In the genomic region with DNA sequence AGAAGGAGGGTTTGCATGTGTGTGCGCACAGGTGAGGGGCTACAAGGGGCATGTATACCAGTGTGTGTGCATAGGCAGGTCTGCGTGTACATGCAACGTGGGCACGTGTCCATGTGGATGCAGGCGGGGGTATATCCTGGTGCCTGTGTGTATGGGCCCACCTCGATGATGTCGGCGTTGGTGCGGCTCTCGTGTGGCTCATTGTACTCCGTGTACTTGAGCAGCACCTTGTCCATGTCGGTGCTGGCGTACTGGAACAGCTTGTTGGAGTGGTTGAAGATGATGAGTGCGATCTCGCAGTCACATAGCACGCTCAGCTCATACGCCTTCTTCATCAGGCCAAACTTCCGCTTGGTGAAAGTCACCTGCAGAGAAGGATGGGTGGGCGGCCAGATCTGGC, we compare ENCODE assay signal across 19 cellular contexts. TPM values are rescaled to one million over a fixed set of nuclear protein-coding genes. Genes with fewer than 3 reads are reported as not detected.
DNase-seq lines count a peak whose midpoint lies in the region; ATAC-seq, FAIRE-seq and TF ChIP-seq lines count a peak whose summit lies in the region.
"Had no signal": no experiment of that assay in that cellular context is flagged by ENCODE, and none has a peak within 500 bp of the region (broad histone marks: within the 10 kb centered on the region; RNA-seq: fewer than 3 reads in every experiment).

No MANE protein-coding gene starts in this region.

- peaks cover 50% of the 10 kb centered on the region for H3K79me2 ChIP-seq in GM12878 (ENCODE audit: control insufficient read depth, insufficient read depth, low read length)
- no peaks in the 10 kb centered on the region for H3K79me2 ChIP-seq in HepG2 (ENCODE audit: insufficient read depth, low read length)

- H3K9ac ChIP-seq in GM12878 (ENCODE audit: control insufficient read depth, insufficient read depth, low read length), result no peak overlapping the region; the same call in 1 of the 2 replicates
- H3K9ac ChIP-seq in HepG2 (ENCODE audit: insufficient read depth, low read depth, low read length), result no peak overlapping the region

- peaks cover 36% of the 10 kb centered on the region for H3K36me3 Mint-ChIP-seq in CD4-positive, CD25-positive, alpha-beta regulatory T cell
- H3K36me3 Mint-ChIP-seq in natural killer cell treated with Interleukin-12 subunit alpha and Interleukin-12 subunit beta and Interleukin-15 and Interleukin-18, amount 100 ng/mL, for 72 hours, result peaks cover 27% of the 10 kb centered on the region

- SMC1A ChIA-PET in GM12878 (lab: Charles Lee; ENCODE audit: uncharacterized antibody, unreplicated experiment), result interaction anchor here (1.0 to 21.2 kb wide), 5 partner anchors 9 to 100 kb away, joined by 3 to 460 read pairs (median 10); a partner anchor contains a TSS

- H3K4me3 Mint-ChIP-seq in CD4-positive, CD25-positive, alpha-beta regulatory T cell, result peak overlapping the region in 3 of 4 donors; percentile 21 to 40 (median 36)
- no peak overlapping the region for H3K4me3 Mint-ChIP-seq in natural killer cell treated with Interleukin-12 subunit alpha and Interleukin-12 subunit beta and Interleukin-15 and Interleukin-18, amount 100 ng/mL, for 72 hours
- H3K4me3 Mint-ChIP-seq: activated naive CD8-positive, alpha-beta T cell treated with anti-CD3 and anti-CD28 coated beads, Interleukin-2, amount 10 ng/mL, durations not matched to agents 7 days and 5 days; H9; type B pancreatic cell had no signal

- TF ChIP-seq RAD21 in GM12878 (IDR thresholded peaks at IDR 0.05; ENCODE audit: insufficient read depth, low read depth, low read length) (no peak), HepG2 (CRISPR knock-in tag; IDR thresholded peaks at IDR 0.05) (no peak)

- peaks cover 60% of the 10 kb centered on the region for H3K4me1 ChIP-seq in CD4-positive, CD25-positive, alpha-beta regulatory T cell (ENCODE audit: control insufficient read depth, insufficient read depth, low read length, poor library complexity, severe bottlenecking)
- H3K4me1 ChIP-seq in GM12878 (ENCODE audit: control insufficient read depth, insufficient read depth, low read length), result peaks cover 51% of the 10 kb centered on the region
- H3K4me1 ChIP-seq in HepG2 (ENCODE audit: insufficient read depth, low read length), result peaks cover 9% of the 10 kb centered on the region

- ATAC-seq in CD4-positive, CD25-positive, alpha-beta regulatory T cell (ENCODE audit: low read depth in 2 of 2), result no peak
- ATAC-seq in GM12878, result no peak
- ATAC-seq in natural killer cell treated with Interleukin-12 subunit alpha and Interleukin-12 subunit beta and Interleukin-15 and Interleukin-18, amount 100 ng/mL, for 72 hours, result no peak
- no peak for ATAC-seq in HepG2
- ATAC-seq in HG02852 (IDR thresholded peaks at IDR 0.05; ENCODE audit: unreplicated experiment), result no peak
- ATAC-seq: body of pancreas, pancreas had no signal

- BruUV-seq in GM12878 (replicated peaks; lab: Mats Ljungman, UMichigan), result no TSS peak
- no TSS peak for BruUV-seq in HepG2 (replicated peaks; lab: Mats Ljungman, UMichigan)

- H2AFZ ChIP-seq in GM12878 (ENCODE audit: control insufficient read depth, low read depth, low read length) (no peak overlapping the region), HepG2 (ENCODE audit: low read length) (no peak overlapping the region)

- peak overlapping the region; percentile 56; the same call in 1 of the 2 replicates for H3K4me2 ChIP-seq in GM12878 (ENCODE audit: control insufficient read depth, insufficient read depth)
- no peak overlapping the region for H3K4me2 ChIP-seq in HepG2 (ENCODE audit: low read depth, low read length)

- H3K36me3 ChIP-seq in CD4-positive, CD25-positive, alpha-beta regulatory T cell (ENCODE audit: control insufficient read depth, insufficient read depth, low read length), result peaks cover 64% of the 10 kb centered on the region
- H3K36me3 ChIP-seq in GM12878 (ENCODE audit: control insufficient read depth in 2 of 2, insufficient read depth in 2 of 2, low read length in 1 of 2), result peaks cover 49 to 56% of the 10 kb centered on the region in 2 experiments
- H3K36me3 ChIP-seq in HepG2 (replicated peaks in 1 of 2; ENCODE audit: control insufficient read depth in 1 of 2, insufficient read depth in 2 of 2, low read length in 2 of 2), result peaks cover 33 to 52% of the 10 kb centered on the region in 2 experiments; a peak in 4 of 5 replicates

- no peaks in the 10 kb centered on the region for H3K9me3 ChIP-seq in CD4-positive, CD25-positive, alpha-beta regulatory T cell (ENCODE audit: control insufficient read depth in 2 of 2, low read length in 2 of 2)
- H3K9me3 ChIP-seq in GM12878 (replicated peaks; ENCODE audit: control insufficient read depth, insufficient read depth, low read length) (no peaks in the 10 kb centered on the region), HepG2 (ENCODE audit: low read length) (no peaks in the 10 kb centered on the region)
- H3K9me3 ChIP-seq: body of pancreas, pancreas had no signal

- H3K27ac ChIP-seq in CD4-positive, CD25-positive, alpha-beta regulatory T cell (ENCODE audit: insufficient read depth, low read length, poor library complexity, severe bottlenecking), result peak overlapping the region; percentile 64
- H3K27ac ChIP-seq in GM12878 (ENCODE audit: control insufficient read depth, insufficient read depth) (peak overlapping the region; percentile 75), HepG2 (ENCODE audit: extremely low read length, insufficient read depth, low read length) (no peak overlapping the region)
- H3K27ac ChIP-seq: body of pancreas, pancreas had no signal

- TF ChIP-seq EP300 in GM12878 (IDR thresholded peaks at IDR 0.05; ENCODE audit: borderline replicate concordance in 1 of 2, control insufficient read depth in 1 of 2, low read depth in 2 of 2, low read length in 2 of 2) (no peak), HepG2 (IDR thresholded peaks at IDR 0.05; ENCODE audit: low read depth in 2 of 2, low read length in 2 of 2) (no peak), HepG2 (CRISPR knock-in tag; IDR thresholded peaks at IDR 0.05; ENCODE audit: borderline replicate concordance) (no peak)

- peaks cover 10 to 71% (median 51%) of the 10 kb centered on the region in 4 donors for H3K4me1 Mint-ChIP-seq in CD4-positive, CD25-positive, alpha-beta regulatory T cell
- H3K4me1 Mint-ChIP-seq in natural killer cell treated with Interleukin-12 subunit alpha and Interleukin-12 subunit beta and Interleukin-15 and Interleukin-18, amount 100 ng/mL, for 72 hours (ENCODE audit: low read depth in 2 of 2), result peaks cover 38 to 54% of the 10 kb centered on the region in 2 donors

- H3K27me3 ChIP-seq in CD4-positive, CD25-positive, alpha-beta regulatory T cell (ENCODE audit: control insufficient read depth, insufficient read depth, low read length), result no peaks in the 10 kb centered on the region
- no peaks in the 10 kb centered on the region for H3K27me3 ChIP-seq in GM12878 (replicated peaks in 1 of 2; ENCODE audit: control insufficient read depth in 2 of 2, insufficient read depth in 2 of 2, low read length in 1 of 2)
- H3K27me3 ChIP-seq in HepG2 (ENCODE audit: control insufficient read depth in 1 of 2, insufficient read depth in 2 of 2, low read length in 2 of 2), result no peaks in the 10 kb centered on the region
- H3K27me3 ChIP-seq: body of pancreas, pancreas had no signal

- intact Hi-C loops in GM12878 (cut with micrococcal nuclease; ENCODE audit: unreplicated experiment) (loop anchor here (10.0 kb wide), 1 partner anchor 123 kb away; a partner anchor contains a TSS), HepG2 (cut with micrococcal nuclease; ENCODE audit: unreplicated experiment) (no loop called here)

- RAD21 ChIA-PET in GM12878 (lab: Charles Lee; ENCODE audit: unreplicated experiment), result interaction anchor here (1.2 to 13.6 kb wide), 6 partner anchors 9 to 127 kb away, joined by 3 to 323 read pairs (median 22); a partner anchor contains a TSS

- TF ChIP-seq CTCF in GM12878 (IDR thresholded peaks at IDR 0.05 in 2 of 3, conservative IDR thresholded peaks at IDR 0.05 in 1 of 3; ENCODE audit: control insufficient read depth in 2 of 3, extremely low read depth in 1 of 3, insufficient read depth in 1 of 3, low read depth in 3 of 3, low read length in 3 of 3), result no peak
- no peak for TF ChIP-seq CTCF in HepG2 (CRISPR knock-in tag; IDR thresholded peaks at IDR 0.05)

- peak overlapping the region; percentile 86 to 90 (median 89) for H3K27ac Mint-ChIP-seq in CD4-positive, CD25-positive, alpha-beta regulatory T cell
- H3K27ac Mint-ChIP-seq in natural killer cell treated with Interleukin-12 subunit alpha and Interleukin-12 subunit beta and Interleukin-15 and Interleukin-18, amount 100 ng/mL, for 72 hours, result peak overlapping the region; percentile 56 to 76
- H3K27ac Mint-ChIP-seq: type B pancreatic cell had no signal

- H3K4me3 ChIP-seq in CD4-positive, CD25-positive, alpha-beta regulatory T cell (ENCODE audit: low read depth, low read length), result no peak overlapping the region
- H3K4me3 ChIP-seq in GM12878 (0 out of 2 replicates have a peak overlapping the region, but pooled peaks have one; percentile 9), HepG2 (replicated peaks in 1 of 3; ENCODE audit: insufficient read depth in 1 of 3, low read depth in 2 of 3, low read length in 3 of 3) (no peak overlapping the region)
- H3K4me3 ChIP-seq: body of pancreas, pancreas had no signal

- peak; percentile 48 for FAIRE-seq in GM12891 (lab: Jason Lieb, UNC)
- FAIRE-seq in GM12878 (lab: Jason Lieb, UNC), result no peak
- no peak for FAIRE-seq in HepG2 (lab: Jason Lieb, UNC)
- FAIRE-seq: pancreas had no signal

- H4K20me1 ChIP-seq in GM12878 (ENCODE audit: control insufficient read depth, insufficient read depth) (no peaks in the 10 kb centered on the region), HepG2 (ENCODE audit: insufficient read depth, low read length) (peaks cover 7% of the 10 kb centered on the region; the same call in 1 of the 2 replicates)

- in situ Hi-C loops in GM12878 (cut with MboI) (no loop called here), HepG2 (cut with HindIII; ENCODE audit: extremely low pct_ligation_motif_present, low pct_unique_long_range_greater_than_20kb) (no loop called here)

- H3K27me3 Mint-ChIP-seq in CD4-positive, CD25-positive, alpha-beta regulatory T cell, result no peaks in the 10 kb centered on the region
- no peaks in the 10 kb centered on the region for H3K27me3 Mint-ChIP-seq in natural killer cell treated with Interleukin-12 subunit alpha and Interleukin-12 subunit beta and Interleukin-15 and Interleukin-18, amount 100 ng/mL, for 72 hours
- H3K27me3 Mint-ChIP-seq: activated naive CD8-positive, alpha-beta T cell treated with anti-CD3 and anti-CD28 coated beads, Interleukin-2, amount 10 ng/mL, durations not matched to agents 7 days and 5 days; type B pancreatic cell had no signal

- TF ChIP-seq POLR2A in GM12891 (IDR thresholded peaks at IDR 0.05; ENCODE audit: low read depth, low read length), result no peak
- no peak; the same call in 1 of the 2 replicates for TF ChIP-seq POLR2A in GM12878 (IDR thresholded peaks at IDR 0.05; ENCODE audit: low read depth, low read length)
- TF ChIP-seq POLR2A in HepG2 (IDR thresholded peaks at IDR 0.05; ENCODE audit: insufficient read depth in 1 of 2, low read depth in 2 of 2, low read length in 2 of 2), result no peak

- DNase-seq in CD4-positive, CD25-positive, alpha-beta regulatory T cell, result no peak
- DNase-seq in GM12891 (ENCODE audit: insufficient read length, low spot score) (no peak), GM12878 (ENCODE audit: low read depth, low spot score) (no peak), DMS 273 treated with DMSO at 0.1 percent for 48 hours (lab: John Stamatoyannopoulos, UW) (no peak), HepG2 (ENCODE audit: low spot score) (no peak), HuH-7.5 (ENCODE audit: low spot score) (no peak)
- DNase-seq in natural killer cell treated with Interleukin-12 subunit alpha and Interleukin-12 subunit beta and Interleukin-15 and Interleukin-18, amount 100 ng/mL, for 72 hours (ENCODE audit: low spot score), result no peak
- DNase-seq: activated naive CD8-positive, alpha-beta T cell treated with anti-CD3 and anti-CD28 coated beads, Interleukin-2, amount 10 ng/mL, durations not matched to agents 7 days and 5 days; body of pancreas; cortex of kidney; H9; mammary epithelial cell; NCI-H1930; NCI-H446 treated with DMSO at 0.1 percent for 48 hours; NK-92 treated with Interleukin-12 subunit alpha and Interleukin-12 subunit beta, amount 100 ng/mL, for 24 hours; stimulated activated naive CD4-positive, alpha-beta T cell treated with Interleukin-2 at 50 U/mL for 16 hours had no signal

- WGBS in GM12878 (ENCODE audit: insufficient coverage, insufficient replicate concordance, low lambda C conversion rate, missing lambda C conversion rate), result 97% methylated on average over 19 of the region's 19 CpGs
- 95% methylated on average over 19 of the region's 19 CpGs for WGBS in HepG2 (ENCODE audit: low lambda C conversion rate)

- CTCF ChIA-PET in GM12878 (lab: Yijun Ruan, JAX) (interaction anchor here (0.5 to 5.7 kb wide), 12 partner anchors 9 to 126 kb away, joined by 3 to 140 read pairs (median 14); a partner anchor contains a TSS), HepG2 (lab: Yijun Ruan, JAX; ENCODE audit: low intra/inter-chr PET ratio, low total read pairs) (no interaction called here)

- POLR2A ChIA-PET in GM12878 (lab: Charles Lee) (interaction anchor here (2.8 to 23.9 kb wide), 2 partner anchors 8 to 21 kb away, joined by 27 to 630 read pairs; a partner anchor contains a TSS), HepG2 (lab: Yijun Ruan, JAX) (no interaction called here)

- peaks cover 0 to 2% (median 0%) of the 10 kb centered on the region in 7 donors for H3K9me3 Mint-ChIP-seq in CD4-positive, CD25-positive, alpha-beta regulatory T cell
- H3K9me3 Mint-ChIP-seq in natural killer cell treated with Interleukin-12 subunit alpha and Interleukin-12 subunit beta and Interleukin-15 and Interleukin-18, amount 100 ng/mL, for 72 hours, result no peaks in the 10 kb centered on the region
- H3K9me3 Mint-ChIP-seq: activated naive CD8-positive, alpha-beta T cell treated with anti-CD3 and anti-CD28 coated beads, Interleukin-2, amount 10 ng/mL, durations not matched to agents 7 days and 5 days; H9; type B pancreatic cell had no signal

RNA-seq across cellular contexts. Expression of a gene that starts 18.3 kb away (rescaled TPM):
- 186 TPM for total RNA-seq in CD4-positive, CD25-positive, alpha-beta regulatory T cell
- polyA plus RNA-seq in CD4-positive, CD25-positive, alpha-beta regulatory T cell, result 10 to 100 TPM in 1 of 4 donors, 1 to 10 TPM in 3; 4.6 to 11.5 (median 6.4) TPM
- 23.8 TPM for polyA plus RNA-seq in GM12891 (2012; ENCODE audit: low read depth, missing spikeins)
- 44.6 and 59.9 TPM in 2 replicates for total RNA-seq in GM12878 (2013; cell fraction: nucleolus; rRNA removed)
- total RNA-seq in GM12878 (2014; rRNA removed), result 13.8 and 17.1 TPM in 2 replicates
- 8.1 and 9.1 TPM in 2 replicates for total RNA-seq in GM12878 (2014; rRNA removed; fragmentation: Illumina TruSeq; extraction: Trizol)
- total RNA-seq in GM12878 (2021), result 47.3 and 53.0 TPM in 2 replicates
- polyA plus RNA-seq in GM12878 (2011; ENCODE audit: low read depth), result 10.6 TPM
- polyA plus RNA-seq in GM12878 (2011; rRNA removed), result 4.7 and 12.0 TPM in 2 replicates
- 16.5 and 18.1 TPM in 2 replicates for polyA plus RNA-seq in GM12878 (2011; cell fraction: cytosol; rRNA removed)
- polyA plus RNA-seq in GM12878 (2011; cell fraction: nucleus; rRNA removed), result 34.0 and 52.7 TPM in 2 replicates
- 27.0 and 28.1 TPM in 2 replicates for polyA plus RNA-seq in GM12878 (2012)
- 11.2 and 16.5 TPM in 2 replicates for polyA plus RNA-seq in GM12878 (2014; fragmentation: Illumina TruSeq; extraction: Trizol)
- polyA plus RNA-seq in GM12878 (2014; fragmentation: Nextera tagmentation; extraction: Ambion mirVana), result 1 to 10 TPM in 1 of 2 experiments, under 1 TPM in 1; 0.61 to 1.3 TPM
- polyA plus RNA-seq in GM12878 (2014; rRNA removed), result 23.7 and 26.4 TPM in 2 replicates
- polyA plus RNA-seq in GM12878 (2016; fragmentation: Nextera tagmentation; extraction: Ambion mirVana), result 10 to 100 TPM; 38.2 to 44.2 TPM
- polyA minus RNA-seq in GM12878 (2011; rRNA and poly(A)+ RNA removed), result 13.3 and 13.9 TPM in 2 replicates
- 14.3 and 15.9 TPM in 2 replicates for polyA minus RNA-seq in GM12878 (2011; cell fraction: cytosol; rRNA and poly(A)+ RNA removed)
- 11.0 and 24.5 TPM in 2 replicates for polyA minus RNA-seq in GM12878 (2011; cell fraction: nucleus; rRNA and poly(A)+ RNA removed)
- 10 to 100 TPM; 48.1 to 62.2 TPM for total RNA-seq in natural killer cell treated with Interleukin-12 subunit alpha and Interleukin-12 subunit beta and Interleukin-15 and Interleukin-18, amount 100 ng/mL, for 72 hours
- 1.3 and 1.6 TPM in 2 replicates for total RNA-seq in HepG2 (2016; rRNA removed; fragmentation: Illumina TruSeq; extraction: Trizol)
- total RNA-seq in HepG2 (2016; cell fraction: cytosol; rRNA removed; fragmentation: Illumina TruSeq; extraction: Trizol; ENCODE audit: low read depth), result 0.10 and 0.18 TPM in 2 replicates
- 0.94 and 1.4 TPM in 2 replicates for total RNA-seq in HepG2 (2016; cell fraction: insoluble cytoplasmic fraction; rRNA removed; fragmentation: Illumina TruSeq; extraction: Trizol)
- 0.86 and 1.1 TPM in 2 replicates for total RNA-seq in HepG2 (2016; cell fraction: membrane; rRNA removed; fragmentation: Illumina TruSeq; extraction: Trizol)
- 1.6 and 2.1 TPM in 2 replicates for total RNA-seq in HepG2 (2016; cell fraction: nucleus; rRNA removed; fragmentation: Illumina TruSeq; extraction: Trizol)
- 3.9 and 4.8 TPM in 2 replicates for polyA plus RNA-seq in HepG2 (2011; rRNA removed)
- 3.4 and 4.5 TPM in 2 replicates for polyA plus RNA-seq in HepG2 (2011; cell fraction: cytosol; rRNA removed)
- polyA plus RNA-seq in HepG2 (2011; cell fraction: nucleus; rRNA removed), result 16.7 and 19.0 TPM in 2 replicates
- 7.2 and 7.9 TPM in 2 replicates for polyA plus RNA-seq in HepG2 (2012)
- polyA plus RNA-seq in HepG2 (2016; cell fraction: cytosol; fragmentation: Illumina TruSeq; extraction: Trizol; ENCODE audit: low read depth), result 0.14 and 0.24 TPM in 2 replicates
- polyA plus RNA-seq in HepG2 (2016; cell fraction: insoluble cytoplasmic fraction; fragmentation: Illumina TruSeq; extraction: Trizol; ENCODE audit: low read depth), result 2.7 and 4.2 TPM in 2 replicates
- 0.64 and 0.70 TPM in 2 replicates for polyA plus RNA-seq in HepG2 (2016; cell fraction: membrane; fragmentation: Illumina TruSeq; extraction: Trizol; ENCODE audit: low read depth)
- 5.2 and 6.2 TPM in 2 replicates for polyA plus RNA-seq in HepG2 (2016; cell fraction: nucleus; fragmentation: Illumina TruSeq; extraction: Trizol; ENCODE audit: insufficient read depth, low read depth)
- 6.9 and 12.7 TPM in 2 replicates for polyA minus RNA-seq in HepG2 (2011; rRNA and poly(A)+ RNA removed; ENCODE audit: low replicate concordance)
- 4.3 and 7.2 TPM in 2 replicates for polyA minus RNA-seq in HepG2 (2011; cell fraction: cytosol; rRNA and poly(A)+ RNA removed)
- polyA minus RNA-seq in HepG2 (2011; cell fraction: nucleus; rRNA and poly(A)+ RNA removed), result 5.4 and 6.3 TPM in 2 replicates
